In the genomic region with DNA sequence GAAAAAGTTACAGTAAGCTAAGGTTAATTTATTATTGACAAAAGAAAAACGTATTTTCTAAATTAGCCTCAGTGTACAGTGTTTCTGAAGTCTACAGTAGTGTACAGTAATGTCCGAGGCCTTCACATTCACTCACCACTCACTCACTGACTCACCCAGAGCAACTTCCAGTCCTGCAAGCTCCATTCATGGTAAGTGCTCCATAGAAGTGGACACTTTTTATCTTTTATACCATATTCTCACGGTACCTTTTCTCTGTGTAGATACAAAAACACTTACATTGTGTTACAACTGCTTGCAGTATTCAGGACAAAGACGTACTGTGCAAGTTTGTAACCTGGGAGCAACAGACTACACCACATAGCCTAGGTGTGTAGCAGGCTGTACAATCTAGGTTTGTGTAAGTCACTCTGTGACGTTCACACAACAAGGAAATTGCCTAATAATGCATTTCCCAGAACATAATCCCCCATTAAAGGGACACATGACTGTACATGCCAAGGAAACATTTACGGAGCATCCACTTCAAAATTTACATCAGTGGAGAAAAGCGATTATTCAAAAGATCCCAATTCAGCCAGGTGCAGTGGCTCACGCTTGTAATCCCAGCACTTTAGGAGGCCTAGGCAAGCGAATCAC, we compare ENCODE assay signal across 2 cellular contexts.
TF ChIP-seq lines count a peak whose summit lies in the region.

No MANE protein-coding gene starts in this region.

TF ChIP-seq in A549, 52 proteins besides CTCF, POLR2A, EP300 and RAD21:
- TF ChIP-seq HOXB13 (CRISPR knock-in tag; IDR thresholded peaks at IDR 0.05; ENCODE audit: low read depth) = no peak

TF ChIP-seq in IMR-90, 13 proteins besides CTCF, POLR2A, EP300 and RAD21:
- TF ChIP-seq CEBPB (IDR thresholded peaks at IDR 0.05; ENCODE audit: low read depth, low read length) (peak; percentile 56; the same call in 1 of the 2 replicates), MAFK (IDR thresholded peaks at IDR 0.05; ENCODE audit: low read depth, low read length) (no peak), FOS (IDR thresholded peaks at IDR 0.05; ENCODE audit: low read depth, low read length) (0 out of 2 replicates have a peak, but pooled peaks have one; percentile 15)
- TF ChIP-seq, protein P1, sequence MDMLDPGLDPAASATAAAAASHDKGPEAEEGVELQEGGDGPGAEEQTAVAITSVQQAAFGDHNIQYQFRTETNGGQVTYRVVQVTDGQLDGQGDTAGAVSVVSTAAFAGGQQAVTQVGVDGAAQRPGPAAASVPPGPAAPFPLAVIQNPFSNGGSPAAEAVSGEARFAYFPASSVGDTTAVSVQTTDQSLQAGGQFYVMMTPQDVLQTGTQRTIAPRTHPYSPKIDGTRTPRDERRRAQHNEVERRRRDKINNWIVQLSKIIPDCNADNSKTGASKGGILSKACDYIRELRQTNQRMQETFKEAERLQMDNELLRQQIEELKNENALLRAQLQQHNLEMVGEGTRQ (IDR thresholded peaks at IDR 0.05; ENCODE audit: low read depth, low read length) = 0 out of 2 replicates have a peak, but pooled peaks have one; percentile 20
